Comparison of ENCODE assay signal across 23 cellular contexts in genomic region chr1:6421266-6421665, GRCh38. TPM values are rescaled to one million over a fixed set of nuclear protein-coding genes. Genes with fewer than 3 reads are reported as not detected.
DNase-seq lines count a peak whose midpoint lies in the region; ATAC-seq, FAIRE-seq and TF ChIP-seq lines count a peak whose summit lies in the region.
"Had no signal": no experiment of that assay in that cellular context is flagged by ENCODE, and none has a peak within 500 bp of the region (broad histone marks: within the 10 kb centered on the region; RNA-seq: fewer than 3 reads in every experiment).

No MANE protein-coding gene starts in this region.

- RAD21 ChIA-PET in HCT116 (lab: Charles Lee; ENCODE audit: low non-redundant PET in 1 of 2, low total read pairs in 2 of 2, uncharacterized antibody in 2 of 2, unreplicated experiment in 2 of 2): no interaction called here

- H3K27me3 ChIP-seq in HCT116 (ENCODE audit: insufficient read depth, low read length) (no peaks in the 10 kb centered on the region), astrocyte (ENCODE audit: insufficient read depth, low read length) (peaks cover 73% of the 10 kb centered on the region), neural progenitor cell (peaks cover 100% of the 10 kb centered on the region)

- ATAC-seq in HCT116 (no peak), GM18867 (IDR thresholded peaks at IDR 0.05; ENCODE audit: unreplicated experiment) (no peak)

- H3K27me3 Mint-ChIP-seq in astrocyte (ENCODE audit: low read depth, unreplicated experiment) (peaks cover 61% of the 10 kb centered on the region), neural progenitor cell (ENCODE audit: insufficient read depth, low read depth) (peaks cover 76% of the 10 kb centered on the region)

- TF ChIP-seq POLR2A in HCT116 (IDR thresholded peaks at IDR 0.05; ENCODE audit: borderline replicate concordance, extremely low read depth, insufficient read depth, insufficient read length): no peak

- H2AFZ ChIP-seq in HCT116 (ENCODE audit: low read depth, low read length, poor library complexity, severe bottlenecking) (no peak overlapping the region), astrocyte (ENCODE audit: low read depth, low read length) (no peak overlapping the region), neural progenitor cell (replicated peaks) (no peak overlapping the region)

- no peak overlapping the region for H3K4me3 ChIP-seq in HCT116 (replicated peaks in 1 of 2; ENCODE audit: low read depth in 1 of 2, low read length in 2 of 2)
- H3K4me3 ChIP-seq in astrocyte (ENCODE audit: insufficient read depth, low read depth, low read length): no peak overlapping the region
- H3K4me3 ChIP-seq in neural progenitor cell: no peak overlapping the region

- no peaks in the 10 kb centered on the region for H3K36me3 ChIP-seq in HCT116 (ENCODE audit: control insufficient read depth in 1 of 2, insufficient read depth in 2 of 2, low read length in 2 of 2)
- H3K36me3 ChIP-seq in astrocyte (ENCODE audit: insufficient read depth, low read length): no peaks in the 10 kb centered on the region
- no peaks in the 10 kb centered on the region for H3K36me3 ChIP-seq in neural progenitor cell

- H3K27ac Mint-ChIP-seq in astrocyte (ENCODE audit: unreplicated experiment): peak overlapping the region; percentile 34
- no peak overlapping the region for H3K27ac Mint-ChIP-seq in neural progenitor cell

- no peaks in the 10 kb centered on the region for H3K9me2 ChIP-seq in HCT116 (ENCODE audit: insufficient read depth)

- peak overlapping the region; percentile 71; the same call in 1 of the 2 replicates for H3K9ac ChIP-seq in HCT116 (ENCODE audit: low read length)
- H3K9ac ChIP-seq in astrocyte (ENCODE audit: low read length): no peak overlapping the region
- no peak overlapping the region for H3K9ac ChIP-seq in neural progenitor cell
- H3K9ac ChIP-seq: KMS-11 had no signal

- intact Hi-C loops in HCT116 (cut with micrococcal nuclease): no loop called here

- no TSS peak for BruUV-seq in HCT116 (replicated peaks; lab: Mats Ljungman, UMichigan)

- CTCF ChIA-PET in HCT116 (lab: Charles Lee): interaction anchor here (1.4 to 3.5 kb wide), 2 partner anchors 18 to 175 kb away, joined by 3 to 105 read pairs; no protein-coding TSS in a partner anchor

- TF ChIP-seq CTCF in GM10266 (IDR thresholded peaks at IDR 0.05; ENCODE audit: control insufficient read depth, insufficient read depth, low read depth, missing control alignments): no peak
- TF ChIP-seq CTCF in HCT116 (IDR thresholded peaks at IDR 0.05 in 2 of 3, conservative IDR thresholded peaks at IDR 0.05 in 1 of 3; ENCODE audit: borderline replicate concordance in 1 of 3, insufficient read depth in 1 of 3, low read depth in 2 of 3, low read length in 2 of 3): no peak
- no peak for TF ChIP-seq CTCF in astrocyte (IDR thresholded peaks at IDR 0.05; ENCODE audit: insufficient read depth, low read depth, low read length)
- TF ChIP-seq CTCF in neural progenitor cell (IDR thresholded peaks at IDR 0.05): no peak

- H3K4me1 ChIP-seq in HCT116 (ENCODE audit: control insufficient read depth in 1 of 2, insufficient read depth in 2 of 2, low read length in 2 of 2): peaks cover 44 to 87% of the 10 kb centered on the region in 2 experiments
- H3K4me1 ChIP-seq in astrocyte (ENCODE audit: insufficient read depth, low read length): peaks cover 22% of the 10 kb centered on the region
- H3K4me1 ChIP-seq in neural progenitor cell: peaks cover 30% of the 10 kb centered on the region

- peak overlapping the region; percentile 97 for H3K4me2 ChIP-seq in HCT116 (ENCODE audit: low read length)
- no peak overlapping the region for H3K4me2 ChIP-seq in astrocyte (ENCODE audit: low read length)
- H3K4me2 ChIP-seq in neural progenitor cell: peak overlapping the region; percentile 88
- H3K4me2 ChIP-seq: KMS-11 had no signal

- H3K36me3 Mint-ChIP-seq in astrocyte (ENCODE audit: low read depth, unreplicated experiment) (peaks cover 2% of the 10 kb centered on the region), neural progenitor cell (no peaks in the 10 kb centered on the region)
- H3K36me3 Mint-ChIP-seq: CD4-positive, alpha-beta memory T cell had no signal

- H3K79me2 ChIP-seq in HCT116 (ENCODE audit: insufficient read depth, low read length) (peaks cover 6% of the 10 kb centered on the region; the same call in 1 of the 2 replicates), astrocyte (ENCODE audit: insufficient read depth, low read length) (no peaks in the 10 kb centered on the region), neural progenitor cell (ENCODE audit: low read depth) (no peaks in the 10 kb centered on the region)

- FAIRE-seq in astrocyte (lab: Jason Lieb, UNC): no peak
- FAIRE-seq: GM12892 had no signal

- DNase-seq in GM10266 (ENCODE audit: extremely low spot score): peak; percentile 55
- no peak for DNase-seq in HCT116 (ENCODE audit: low read depth, low spot score)
- DNase-seq in astrocyte (ENCODE audit: low read depth): no peak
- peak; percentile 46 for DNase-seq in neural progenitor cell (ENCODE audit: low spot score)
- DNase-seq in ureter (ENCODE audit: low spot score): no peak
- DNase-seq in cerebellum (ENCODE audit: low spot score): no peak
- DNase-seq: Caco-2; CD4-positive, alpha-beta memory T cell; DMS153; GOT3; NCI-H1105; NCI-H146; NCI-H2029; NCI-H226; NCI-H510A treated with DMSO at 0.1 percent for 48 hours; NCI-H774; SHP77 had no signal

- TF ChIP-seq RAD21 in HCT116 (IDR thresholded peaks at IDR 0.05; ENCODE audit: low read depth): no peak

- no peaks in the 10 kb centered on the region for H3K9me3 ChIP-seq in HCT116 (ENCODE audit: control insufficient read depth in 1 of 2, insufficient read depth in 1 of 2, low read depth in 1 of 2, low read length in 2 of 2)
- no peaks in the 10 kb centered on the region for H3K9me3 ChIP-seq in astrocyte (ENCODE audit: insufficient read depth, low read depth, low read length)
- H3K9me3 ChIP-seq in neural progenitor cell (ENCODE audit: low read depth): no peaks in the 10 kb centered on the region
- H3K9me3 ChIP-seq: Caco-2 had no signal

- H3K4me3 Mint-ChIP-seq in astrocyte (ENCODE audit: unreplicated experiment): no peak overlapping the region
- peak overlapping the region; percentile 13 for H3K4me3 Mint-ChIP-seq in neural progenitor cell

- POLR2A ChIA-PET in HCT116 (lab: Charles Lee): no interaction called here

- H3F3A ChIP-seq in neural progenitor cell (ENCODE audit: low read depth): peaks cover 34% of the 10 kb centered on the region

- H3K27ac ChIP-seq in HCT116 (ENCODE audit: low read depth, low read length) (no peak overlapping the region), astrocyte (ENCODE audit: low read depth, low read length) (no peak overlapping the region), neural progenitor cell (no peak overlapping the region)
- H3K27ac ChIP-seq: KMS-11 had no signal

- H3K9me3 Mint-ChIP-seq in astrocyte (ENCODE audit: unreplicated experiment): no peaks in the 10 kb centered on the region
- H3K9me3 Mint-ChIP-seq in neural progenitor cell: no peaks in the 10 kb centered on the region
- H3K9me3 Mint-ChIP-seq: CD4-positive, alpha-beta memory T cell had no signal

- H3K4me1 Mint-ChIP-seq in astrocyte (ENCODE audit: low read depth, unreplicated experiment): no peaks in the 10 kb centered on the region
- peaks cover 8% of the 10 kb centered on the region for H3K4me1 Mint-ChIP-seq in neural progenitor cell

- no peaks in the 10 kb centered on the region for H4K20me1 ChIP-seq in HCT116 (ENCODE audit: insufficient read depth)
- H4K20me1 ChIP-seq in astrocyte (ENCODE audit: insufficient read depth, low read length): no peaks in the 10 kb centered on the region
- H4K20me1 ChIP-seq in neural progenitor cell (ENCODE audit: low read depth): peaks cover 60% of the 10 kb centered on the region

TF ChIP-seq in HCT116, 20 proteins besides CTCF, POLR2A, EP300 and RAD21:
- TF ChIP-seq EZH2phosphoT487 (IDR thresholded peaks at IDR 0.05; ENCODE audit: borderline replicate concordance): no peak
- TF ChIP-seq TCF7L2 (IDR thresholded peaks at IDR 0.05; ENCODE audit: borderline replicate concordance, extremely low read depth, insufficient read depth, insufficient read length): no peak
- TF ChIP-seq CBX3 (IDR thresholded peaks at IDR 0.05; ENCODE audit: low read depth): no peak
- no peak for TF ChIP-seq CEBPB (IDR thresholded peaks at IDR 0.05; ENCODE audit: low read depth)
- TF ChIP-seq ELF1 (IDR thresholded peaks at IDR 0.05; ENCODE audit: borderline replicate concordance, low read depth): no peak
- TF ChIP-seq SP1 (IDR thresholded peaks at IDR 0.05; ENCODE audit: low read depth): no peak
TF ChIP-seq in HCT116: peak in this region for 0.

RNA-seq across cellular contexts. Expression of gene HES2, which starts 1.5 kb away (rescaled TPM):
- total RNA-seq in HCT116 (2021; ENCODE audit: unreplicated experiment) (8.4 TPM), astrocyte (0.94 and 3.0 TPM in 2 replicates), neural progenitor cell (ENCODE audit: low replicate concordance) (0.04 and 0.22 TPM in 2 replicates), ureter (2.1 TPM), cerebellum (0.18 TPM)
- 7.9 and 9.6 TPM in 2 replicates for polyA plus RNA-seq in HCT116 (2012)
- total RNA-seq: CD4-positive, alpha-beta memory T cell had no signal
- polyA plus RNA-seq: BJ; CD4-positive, alpha-beta memory T cell had no signal

RNA-seq across cellular contexts. Expression of gene ESPN, which starts 3.3 kb away (rescaled TPM):
- total RNA-seq in HCT116 (2021; ENCODE audit: unreplicated experiment): 114 TPM
- polyA plus RNA-seq in HCT116 (2012): 112 and 113 TPM in 2 replicates
- 0.66 and 0.96 TPM in 2 replicates for total RNA-seq in astrocyte
- total RNA-seq in neural progenitor cell (ENCODE audit: low replicate concordance): 7.1 and 11.0 TPM in 2 replicates
- total RNA-seq in ureter: 6.2 TPM
- 0.18 TPM for total RNA-seq in cerebellum
- total RNA-seq: HT1080, RPMI7951 had no signal
- polyA plus RNA-seq: BJ had no signal

RNA-seq across cellular contexts. Expression of gene ACOT7, which starts 27.7 kb away (rescaled TPM):
- total RNA-seq in HCT116 (2021; ENCODE audit: unreplicated experiment) (162 TPM), astrocyte (75.6 and 91.1 TPM in 2 replicates), neural progenitor cell (ENCODE audit: low replicate concordance) (19.6 and 44.9 TPM in 2 replicates), ureter (19.1 TPM), cerebellum (23.2 TPM)
- polyA plus RNA-seq in HCT116 (2012): 206 TPM in 2 replicates

RNA-seq across cellular contexts. Expression of gene TNFRSF25, which starts 44.7 kb away (rescaled TPM):
- total RNA-seq in HCT116 (2021; ENCODE audit: unreplicated experiment) (27.5 TPM), astrocyte (16.5 and 18.8 TPM in 2 replicates), neural progenitor cell (ENCODE audit: low replicate concordance) (15.6 and 23.7 TPM in 2 replicates), ureter (17.1 TPM), cerebellum (9.5 TPM)
- 30.2 and 34.7 TPM in 2 replicates for polyA plus RNA-seq in HCT116 (2012)

Comparison
In these comparisons a context has a peak if more than half of its experiments do, and no peak if none do; other contexts are left out.
1. DNase-seq: peak in GM10266 (single experiment) and neural progenitor cell (single experiment); none in HCT116 (single experiment), astrocyte (single experiment), ureter (single experiment) and cerebellum (single experiment).